Comparison of ENCODE assay signal across 1 cellular context in the genomic region with DNA sequence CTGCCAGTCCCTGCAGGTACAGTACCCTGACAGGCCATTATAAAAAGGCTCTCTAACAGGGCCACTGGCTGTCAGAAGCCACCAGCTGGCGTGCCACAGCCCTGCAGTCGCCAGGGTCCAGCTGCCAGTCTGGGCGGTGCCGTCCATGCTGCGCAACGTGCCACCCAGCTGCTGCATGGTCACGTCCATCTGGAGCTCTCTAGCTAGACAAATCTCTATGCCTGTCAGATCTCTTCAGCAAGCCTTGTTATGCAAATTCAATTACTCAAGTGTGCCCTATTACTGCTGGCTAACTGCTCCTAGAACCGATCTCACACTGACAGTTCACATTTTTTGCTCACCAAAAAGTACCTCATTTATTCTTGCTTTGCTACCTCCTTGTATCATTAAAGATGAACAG.
TF ChIP-seq lines count a peak whose summit lies in the region.

No MANE protein-coding gene starts in this region.

TF ChIP-seq in GM12878, 131 proteins besides CTCF, POLR2A, EP300 and RAD21 (continued from another document):
- TF ChIP-seq ZBTB11 (CRISPR knock-in tag; IDR thresholded peaks at IDR 0.05) (no peak), MTA2 (IDR thresholded peaks at IDR 0.05; ENCODE audit: low read depth) (peak; percentile 76), LARP7 (IDR thresholded peaks at IDR 0.05) (no peak), CHD2 (IDR thresholded peaks at IDR 0.05; ENCODE audit: borderline replicate concordance, low read depth, low read length) (no peak), YY1 (IDR thresholded peaks at IDR 0.05; ENCODE audit: low read depth, low read length) (no peak), IKZF2 (IDR thresholded peaks at IDR 0.05) (peak in 1 of 2 experiments; percentile 18; a peak in 1 of 4 replicates), BACH1 (IDR thresholded peaks at IDR 0.05; ENCODE audit: borderline replicate concordance) (peak; percentile 44; the same call in 1 of the 2 replicates), DPF2 (IDR thresholded peaks at IDR 0.05) (peak; percentile 55; the same call in 1 of the 2 replicates), BCLAF1 (IDR thresholded peaks at IDR 0.05) (no peak), TCF12 (IDR thresholded peaks at IDR 0.05; ENCODE audit: low read depth, low read length) (peak; percentile 70; the same call in 1 of the 2 replicates), POU2F2 (IDR thresholded peaks at IDR 0.05; ENCODE audit: borderline replicate concordance, low read depth, low read length) (peak; percentile 95)
